In the genomic region with DNA sequence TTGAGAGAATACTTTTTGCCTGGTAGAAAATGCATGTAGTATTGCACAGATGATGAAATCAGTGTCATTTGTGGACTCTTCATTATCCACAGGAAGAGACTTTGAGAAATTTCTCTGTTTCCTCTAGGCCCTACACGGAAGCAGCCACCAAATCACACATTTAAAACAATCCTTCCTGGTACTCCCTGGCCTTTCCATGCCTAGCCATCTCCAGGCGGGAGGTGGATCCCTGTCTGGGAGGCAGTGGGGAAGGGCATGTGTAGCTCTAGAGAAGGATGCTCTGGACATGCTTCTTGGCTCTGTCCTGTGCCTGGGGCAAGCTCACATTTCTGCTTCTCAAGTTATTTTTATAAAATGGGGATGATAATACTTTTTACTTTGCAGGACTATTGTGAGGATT, we compare ENCODE assay signal across 16 cellular contexts.
DNase-seq lines count a peak whose midpoint lies in the region; ATAC-seq and TF ChIP-seq lines count a peak whose summit lies in the region.
"Had no signal": no experiment of that assay in that cellular context is flagged by ENCODE, and none has a peak within 500 bp of the region (broad histone marks: within the 10 kb centered on the region; RNA-seq: fewer than 3 reads in every experiment).

No MANE protein-coding gene starts in this region.

- no peaks in the 10 kb centered on the region for H3K9me2 ChIP-seq in SK-N-SH

- no peak for DNase-seq in SK-N-SH
- DNase-seq in mucosa of descending colon, result no peak
- no peak for DNase-seq in osteoblast (ENCODE audit: insufficient read length, low spot score, missing footprints)
- no peak for DNase-seq in RKO (ENCODE audit: low spot score)
- no peak for DNase-seq in NOMO-1 treated with dmso at 0.1 percent for 144 hours (lab: John Stamatoyannopoulos, UW; ENCODE audit: unreplicated experiment)
- DNase-seq: AML-193; Caco-2; CD4-positive, alpha-beta T cell; HCEC 1CT had no signal

- H3K9me3 ChIP-seq in SK-N-SH (no peaks in the 10 kb centered on the region), mucosa of descending colon (no peaks in the 10 kb centered on the region), osteoblast (ENCODE audit: low read depth, low read length) (no peaks in the 10 kb centered on the region)
- H3K9me3 ChIP-seq: A549 had no signal

- H3K27ac ChIP-seq in SK-N-SH (ENCODE audit: low read depth in 2 of 2, low read length in 1 of 2) (no peak overlapping the region), osteoblast (ENCODE audit: low read depth, low read length) (peak overlapping the region; percentile 77)
- H3K27ac ChIP-seq: 22Rv1, A549, C4-2B had no signal

- no peaks in the 10 kb centered on the region for H3F3A ChIP-seq in SK-N-SH (replicated peaks; ENCODE audit: insufficient read depth)

- CTCF ChIA-PET in SK-N-SH (lab: Yijun Ruan, JAX), result interaction anchor here (1.4 kb wide), 1 partner anchor 300 kb away, joined by 5 read pairs; no protein-coding TSS in a partner anchor

- no peak for TF ChIP-seq CTCF in SK-N-SH (IDR thresholded peaks at IDR 0.05)
- no peak for TF ChIP-seq CTCF in mucosa of descending colon (IDR thresholded peaks at IDR 0.05)
- no peak for TF ChIP-seq CTCF in osteoblast (IDR thresholded peaks at IDR 0.05; ENCODE audit: extremely low read depth, low read depth, low read length)

- no peak for TF ChIP-seq RAD21 in SK-N-SH (IDR thresholded peaks at IDR 0.05; ENCODE audit: low read length)

- H3K4me3 ChIP-seq in SK-N-SH (ENCODE audit: low read depth in 2 of 2, low read length in 1 of 2) (no peak overlapping the region), mucosa of descending colon (no peak overlapping the region), osteoblast (ENCODE audit: insufficient read depth, low read length) (no peak overlapping the region)
- H3K4me3 ChIP-seq: A549, GM23338 had no signal

- intact Hi-C loops in mucosa of descending colon (cut with DNase I, micrococcal nuclease), result no loop called here

- 92% methylated on average over 2 of the region's 2 CpGs for WGBS in SK-N-SH (ENCODE audit: low lambda C conversion rate)

- 0 out of 2 replicates have a peak overlapping the region, but pooled peaks have one; percentile 59 for H2AFZ ChIP-seq in SK-N-SH (ENCODE audit: low read depth)
- no peak overlapping the region for H2AFZ ChIP-seq in osteoblast (ENCODE audit: low read length)

- H3K4me1 ChIP-seq in SK-N-SH (ENCODE audit: control insufficient read depth in 1 of 2, insufficient read depth in 2 of 2, low read depth in 1 of 2, low read length in 1 of 2), result no peaks in the 10 kb centered on the region
- no peaks in the 10 kb centered on the region for H3K4me1 ChIP-seq in mucosa of descending colon (ENCODE audit: low read depth)
- H3K4me1 ChIP-seq in osteoblast (ENCODE audit: insufficient read depth, low read length), result peaks cover 16% of the 10 kb centered on the region
- H3K4me1 ChIP-seq: A549 had no signal

- H3K4me2 ChIP-seq in SK-N-SH (no peak overlapping the region), osteoblast (ENCODE audit: insufficient read depth, low read length) (no peak overlapping the region)
- H3K4me2 ChIP-seq: A549, GM23338 had no signal

- POLR2A ChIA-PET in SK-N-SH (lab: Yijun Ruan, JAX), result no interaction called here

- no peak overlapping the region for H3K9ac ChIP-seq in SK-N-SH

- no peak for ATAC-seq in SK-N-SH treated with all-trans-retinoic acid at 6 μM for 48 hours
- peak; percentile 35 for ATAC-seq in mucosa of descending colon
- no peak for ATAC-seq in HG03175 (IDR thresholded peaks at IDR 0.05; ENCODE audit: unreplicated experiment)
- ATAC-seq: A549, GM23338, HepG2 had no signal

- H3K36me3 ChIP-seq in SK-N-SH (replicated peaks in 1 of 2; ENCODE audit: control insufficient read depth in 1 of 2, insufficient read depth in 2 of 2, low read length in 1 of 2) (no peaks in the 10 kb centered on the region), mucosa of descending colon (ENCODE audit: low read depth) (no peaks in the 10 kb centered on the region), osteoblast (ENCODE audit: insufficient read depth, low read length) (no peaks in the 10 kb centered on the region)

- H3K27me3 ChIP-seq in SK-N-SH (ENCODE audit: insufficient read depth), result no peaks in the 10 kb centered on the region
- no peaks in the 10 kb centered on the region for H3K27me3 ChIP-seq in osteoblast (ENCODE audit: insufficient read depth, low read length)

- H3K79me2 ChIP-seq in SK-N-SH (ENCODE audit: insufficient read depth), result no peaks in the 10 kb centered on the region
- no peaks in the 10 kb centered on the region for H3K79me2 ChIP-seq in osteoblast (ENCODE audit: insufficient read depth, low read length)

- H4K20me1 ChIP-seq in SK-N-SH (ENCODE audit: insufficient read depth) (no peaks in the 10 kb centered on the region), osteoblast (ENCODE audit: insufficient read depth, low read length) (no peaks in the 10 kb centered on the region)

- no peak for TF ChIP-seq EP300 in SK-N-SH (IDR thresholded peaks at IDR 0.05; ENCODE audit: borderline replicate concordance in 1 of 2, low read depth in 1 of 2, low read length in 1 of 2)

TF ChIP-seq in SK-N-SH, 30 proteins besides CTCF, POLR2A, EP300 and RAD21:
- TF ChIP-seq GATA2 (CRISPR knock-in tag; IDR thresholded peaks at IDR 0.05), result no peak
- TF ChIP-seq ELF1 (IDR thresholded peaks at IDR 0.05), result no peak
- TF ChIP-seq YY1 (IDR thresholded peaks at IDR 0.05; ENCODE audit: low read depth), result no peak
- no peak for TF ChIP-seq TCF12 (IDR thresholded peaks at IDR 0.05)
- no peak for TF ChIP-seq JUND (IDR thresholded peaks at IDR 0.05)
- TF ChIP-seq, protein P1, sequence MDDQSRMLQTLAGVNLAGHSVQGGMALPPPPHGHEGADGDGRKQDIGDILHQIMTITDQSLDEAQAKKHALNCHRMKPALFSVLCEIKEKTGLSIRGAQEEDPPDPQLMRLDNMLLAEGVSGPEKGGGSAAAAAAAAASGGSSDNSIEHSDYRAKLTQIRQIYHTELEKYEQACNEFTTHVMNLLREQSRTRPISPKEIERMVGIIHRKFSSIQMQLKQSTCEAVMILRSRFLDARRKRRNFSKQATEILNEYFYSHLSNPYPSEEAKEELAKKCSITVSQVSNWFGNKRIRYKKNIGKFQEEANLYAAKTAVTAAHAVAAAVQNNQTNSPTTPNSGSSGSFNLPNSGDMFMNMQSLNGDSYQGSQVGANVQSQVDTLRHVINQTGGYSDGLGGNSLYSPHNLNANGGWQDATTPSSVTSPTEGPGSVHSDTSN (IDR thresholded peaks at IDR 0.05), result no peak
- no peak for TF ChIP-seq NFIC (IDR thresholded peaks at IDR 0.05; ENCODE audit: borderline replicate concordance)
TF ChIP-seq in SK-N-SH: peak in this region for 0.

TF ChIP-seq in SK-N-SH treated with all-trans-retinoic acid at 6 μM for 48 hours, 23 proteins besides CTCF, POLR2A, EP300 and RAD21:
- TF ChIP-seq BACH2 (CRISPR knock-in tag; IDR thresholded peaks at IDR 0.05; ENCODE audit: borderline replicate concordance), result no peak
- TF ChIP-seq SNAI2 (CRISPR knock-in tag; IDR thresholded peaks at IDR 0.05), result no peak
- no peak for TF ChIP-seq ZNF70 (CRISPR knock-in tag; IDR thresholded peaks at IDR 0.05)
- no peak for TF ChIP-seq ZNF8 (CRISPR knock-in tag; IDR thresholded peaks at IDR 0.05)
- TF ChIP-seq, protein P2, sequence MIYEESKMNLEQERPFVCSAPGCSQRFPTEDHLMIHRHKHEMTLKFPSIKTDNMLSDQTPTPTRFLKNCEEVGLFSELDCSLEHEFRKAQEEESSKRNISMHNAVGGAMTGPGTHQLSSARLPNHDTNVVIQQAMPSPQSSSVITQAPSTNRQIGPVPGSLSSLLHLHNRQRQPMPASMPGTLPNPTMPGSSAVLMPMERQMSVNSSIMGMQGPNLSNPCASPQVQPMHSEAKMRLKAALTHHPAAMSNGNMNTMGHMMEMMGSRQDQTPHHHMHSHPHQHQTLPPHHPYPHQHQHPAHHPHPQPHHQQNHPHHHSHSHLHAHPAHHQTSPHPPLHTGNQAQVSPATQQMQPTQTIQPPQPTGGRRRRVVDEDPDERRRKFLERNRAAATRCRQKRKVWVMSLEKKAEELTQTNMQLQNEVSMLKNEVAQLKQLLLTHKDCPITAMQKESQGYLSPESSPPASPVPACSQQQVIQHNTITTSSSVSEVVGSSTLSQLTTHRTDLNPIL (CRISPR knock-in tag; IDR thresholded peaks at IDR 0.05; ENCODE audit: low read depth), result no peak
- no peak for TF ChIP-seq PPARA (CRISPR knock-in tag; IDR thresholded peaks at IDR 0.05; ENCODE audit: borderline replicate concordance)
